In genomic region chr17:77892469-77893143, GRCh38 we compare ENCODE assay signal across 12 cellular contexts.
DNase-seq lines count a peak whose midpoint lies in the region; ATAC-seq, FAIRE-seq and TF ChIP-seq lines count a peak whose summit lies in the region.
"Had no signal": no experiment of that assay in that cellular context is flagged by ENCODE, and none has a peak within 500 bp of the region (broad histone marks: within the 10 kb centered on the region; RNA-seq: fewer than 3 reads in every experiment).

No MANE protein-coding gene starts in this region.

- H3K9ac ChIP-seq in K562 (ENCODE audit: insufficient read depth in 1 of 2, low read depth in 2 of 2, low read length in 2 of 2) = no peak overlapping the region

- CTCF ChIA-PET in K562 (lab: Yijun Ruan, JAX; ENCODE audit: low intra/inter-chr PET ratio) = interaction anchor here (0.6 kb wide), 1 partner anchor 122 kb away, joined by 3 read pairs; no protein-coding TSS in a partner anchor

- peak overlapping the region; percentile 28 for H3K4me3 Mint-ChIP-seq in nephron progenitor cell
- H3K4me3 Mint-ChIP-seq: T-helper 17 cell had no signal

- BruUV-seq in K562 (replicated peaks; lab: Mats Ljungman, UMichigan) = no TSS peak

- H3K4me2 ChIP-seq in K562 (ENCODE audit: insufficient read depth, low read length) = 0 out of 2 replicates have a peak overlapping the region, but pooled peaks have one; percentile 23

- in situ Hi-C loops in K562 (cut with MboI) = no loop called here

- peak; percentile 94 for FAIRE-seq in K562 (lab: Jason Lieb, UNC)

- peak overlapping the region; percentile 60; the same call in 1 of the 2 replicates for H2AFZ ChIP-seq in K562 (ENCODE audit: low read depth, low read length)

- POLR2A ChIA-PET in K562 (lab: Yijun Ruan, JAX) = interaction anchor here (0.6 to 1.3 kb wide), 3 partner anchors 12 to 121 kb away, joined by 3 to 5 read pairs (median 3); no protein-coding TSS in a partner anchor

- ATAC-seq in K562 = peak; percentile 90
- ATAC-seq in HG02938 (IDR thresholded peaks at IDR 0.05; ENCODE audit: unreplicated experiment) = no peak
- ATAC-seq: heart left ventricle, T-helper 17 cell had no signal

- H3K27me3 Mint-ChIP-seq in nephron progenitor cell (ENCODE audit: low read depth, poor library complexity) = peaks cover 40% of the 10 kb centered on the region
- H3K27me3 Mint-ChIP-seq: T-helper 17 cell had no signal

- TF ChIP-seq POLR2A in K562 (conservative IDR thresholded peaks at IDR 0.05) = no peak

- no peaks in the 10 kb centered on the region for H3K36me3 Mint-ChIP-seq in nephron progenitor cell (ENCODE audit: low read depth)

- no peak overlapping the region for H3K4me3 ChIP-seq in K562
- H3K4me3 ChIP-seq: heart left ventricle had no signal

- H4K20me1 ChIP-seq in K562 (replicated peaks; ENCODE audit: control insufficient read depth, insufficient read depth, low read length) = 0 out of 2 replicates have a peak, but pooled peaks cover 3% of the 10 kb centered on the region

- peaks cover 18 to 52% of the 10 kb centered on the region in 2 experiments; a peak in 4 of 5 replicates for H3K27me3 ChIP-seq in K562 (ENCODE audit: control insufficient read depth in 2 of 2, insufficient read depth in 2 of 2, low read length in 2 of 2)
- H3K27me3 ChIP-seq: heart left ventricle had no signal

- peak overlapping the region; percentile 25 for H3K27ac Mint-ChIP-seq in nephron progenitor cell
- H3K27ac Mint-ChIP-seq: T-helper 17 cell had no signal

- DNase-seq in NCI-H2196 (lab: John Stamatoyannopoulos, UW; ENCODE audit: unreplicated experiment) = peak; percentile 25
- DNase-seq in NCI-H2196 treated with DMSO at 0.1 percent for 48 hours (lab: John Stamatoyannopoulos, UW; ENCODE audit: unreplicated experiment) = no peak
- peak; percentile 10 for DNase-seq in HT-29 (ENCODE audit: low spot score)
- DNase-seq in K562 (ENCODE audit: extremely low read depth in 1 of 4, low spot score in 3 of 4) = peak; percentile 66 to 79 (median 76)
- DNase-seq in nephron progenitor cell = peak; percentile 69
- no peak for DNase-seq in occipital lobe (lab: John Stamatoyannopoulos, UW)
- DNase-seq in DMS79 (lab: John Stamatoyannopoulos, UW) = no peak
- DNase-seq: NCI-H187; stimulated activated naive CD4-positive, alpha-beta T cell treated with Interleukin-2 at 50 U/mL for 16 hours; T-helper 17 cell had no signal

- H3K9me3 Mint-ChIP-seq in nephron progenitor cell = no peaks in the 10 kb centered on the region

- H3K27ac ChIP-seq in K562 (ENCODE audit: extremely low read depth, low read depth, low read length) = no peak overlapping the region; the same call in 2 of the 3 replicates
- H3K27ac ChIP-seq: heart left ventricle had no signal

- no peak for TF ChIP-seq EP300 in K562 (IDR thresholded peaks at IDR 0.05; ENCODE audit: low read length)

- TF ChIP-seq CTCF in K562 (IDR thresholded peaks at IDR 0.05 in 2 of 3, conservative IDR thresholded peaks at IDR 0.05 in 1 of 3; ENCODE audit: insufficient read depth in 2 of 3, low read depth in 1 of 3, low read length in 3 of 3) (peak; percentile 73 to 95 (median 82)), nephron progenitor cell (IDR thresholded peaks at IDR 0.05) (peak; percentile 65)

- H3K79me2 ChIP-seq in K562 (ENCODE audit: control insufficient read depth, insufficient read depth, low read length) = no peaks in the 10 kb centered on the region

- intact Hi-C loops in K562 (cut with micrococcal nuclease) = no loop called here

- H3K4me1 ChIP-seq in K562 (replicated peaks in 1 of 2; ENCODE audit: control insufficient read depth in 2 of 2, insufficient read depth in 2 of 2, low read length in 2 of 2) = peaks cover 10 to 12% of the 10 kb centered on the region in 2 experiments

- TF ChIP-seq RAD21 in K562 (CRISPR knock-in tag; conservative IDR thresholded peaks at IDR 0.05 in 1 of 2, IDR thresholded peaks at IDR 0.05 in 1 of 2) = peak in 1 of 2 experiments; percentile 64; a peak in 3 of 4 replicates

- H3K9me3 ChIP-seq in K562 (replicated peaks; ENCODE audit: control insufficient read depth, insufficient read depth, low read depth, low read length) = no peaks in the 10 kb centered on the region
- H3K9me3 ChIP-seq: heart left ventricle had no signal

- WGBS in K562 (ENCODE audit: insufficient coverage, low coverage, missing lambda C conversion rate) = 39% methylated on average over 22 of the region's 22 CpGs

- H3K4me1 Mint-ChIP-seq in nephron progenitor cell = peaks cover 44% of the 10 kb centered on the region

- no peaks in the 10 kb centered on the region for H3K9me1 ChIP-seq in K562 (ENCODE audit: control insufficient read depth, insufficient read depth, low read length)

- no peaks in the 10 kb centered on the region for H3K36me3 ChIP-seq in K562 (ENCODE audit: control insufficient read depth, insufficient read depth, low read length)
- H3K36me3 ChIP-seq: heart left ventricle had no signal

TF ChIP-seq in K562, 482 proteins besides CTCF, POLR2A, EP300 and RAD21 (continues in another document):
- TF ChIP-seq SMC3 (conservative IDR thresholded peaks at IDR 0.05; ENCODE audit: insufficient read depth, low read depth, low read length) (peak; percentile 22; the same call in 1 of the 2 replicates), CTBP1 (IDR thresholded peaks at IDR 0.05; ENCODE audit: borderline replicate concordance) (peak; percentile 59), GABPB1 (CRISPR knock-in tag; IDR thresholded peaks at IDR 0.05) (0 out of 2 replicates have a peak, but pooled peaks have one; percentile 36), JUND (IDR thresholded peaks at IDR 0.05; ENCODE audit: borderline replicate concordance, low read depth, low read length) (peak; percentile 45; the same call in 1 of the 2 replicates), JUND (tag; IDR thresholded peaks at IDR 0.05; ENCODE audit: borderline replicate concordance, low read depth, low read length) (peak; percentile 15; the same call in 1 of the 3 replicates), NR2C2 (CRISPR knock-in tag; IDR thresholded peaks at IDR 0.05) (peak; percentile 83), NR2C2 (tag; IDR thresholded peaks at IDR 0.05) (peak; percentile 85), WHSC1 (IDR thresholded peaks at IDR 0.05; ENCODE audit: low read length) (no peak), ZNF398 (CRISPR knock-in tag; IDR thresholded peaks at IDR 0.05) (no peak), ZFP30 (CRISPR knock-in tag; IDR thresholded peaks at IDR 0.05; ENCODE audit: borderline replicate concordance) (no peak), ZBTB7A (IDR thresholded peaks at IDR 0.05; ENCODE audit: borderline replicate concordance, control insufficient read depth, low read depth, low read length) (peak; percentile 42; the same call in 1 of the 2 replicates), MAZ (CRISPR knock-in tag; conservative IDR thresholded peaks at IDR 0.05 in 1 of 2, IDR thresholded peaks at IDR 0.05 in 1 of 2) (peak in 1 of 2 experiments; percentile 27; a peak in 2 of 4 replicates)
- TF ChIP-seq, protein P1, sequence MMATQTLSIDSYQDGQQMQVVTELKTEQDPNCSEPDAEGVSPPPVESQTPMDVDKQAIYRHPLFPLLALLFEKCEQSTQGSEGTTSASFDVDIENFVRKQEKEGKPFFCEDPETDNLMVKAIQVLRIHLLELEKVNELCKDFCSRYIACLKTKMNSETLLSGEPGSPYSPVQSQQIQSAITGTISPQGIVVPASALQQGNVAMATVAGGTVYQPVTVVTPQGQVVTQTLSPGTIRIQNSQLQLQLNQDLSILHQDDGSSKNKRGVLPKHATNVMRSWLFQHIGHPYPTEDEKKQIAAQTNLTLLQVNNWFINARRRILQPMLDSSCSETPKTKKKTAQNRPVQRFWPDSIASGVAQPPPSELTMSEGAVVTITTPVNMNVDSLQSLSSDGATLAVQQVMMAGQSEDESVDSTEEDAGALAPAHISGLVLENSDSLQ (IDR thresholded peaks at IDR 0.05) = peak; percentile 80
- TF ChIP-seq, protein P2, sequence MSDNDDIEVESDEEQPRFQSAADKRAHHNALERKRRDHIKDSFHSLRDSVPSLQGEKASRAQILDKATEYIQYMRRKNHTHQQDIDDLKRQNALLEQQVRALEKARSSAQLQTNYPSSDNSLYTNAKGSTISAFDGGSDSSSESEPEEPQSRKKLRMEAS (CRISPR knock-in tag; IDR thresholded peaks at IDR 0.05) = 0 out of 2 replicates have a peak, but pooled peaks have one; percentile 25
- TF ChIP-seq, protein P3, sequence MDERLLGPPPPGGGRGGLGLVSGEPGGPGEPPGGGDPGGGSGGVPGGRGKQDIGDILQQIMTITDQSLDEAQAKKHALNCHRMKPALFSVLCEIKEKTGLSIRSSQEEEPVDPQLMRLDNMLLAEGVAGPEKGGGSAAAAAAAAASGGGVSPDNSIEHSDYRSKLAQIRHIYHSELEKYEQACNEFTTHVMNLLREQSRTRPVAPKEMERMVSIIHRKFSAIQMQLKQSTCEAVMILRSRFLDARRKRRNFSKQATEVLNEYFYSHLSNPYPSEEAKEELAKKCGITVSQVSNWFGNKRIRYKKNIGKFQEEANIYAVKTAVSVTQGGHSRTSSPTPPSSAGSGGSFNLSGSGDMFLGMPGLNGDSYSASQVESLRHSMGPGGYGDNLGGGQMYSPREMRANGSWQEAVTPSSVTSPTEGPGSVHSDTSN (CRISPR knock-in tag; IDR thresholded peaks at IDR 0.05; ENCODE audit: low read depth) = no peak
- TF ChIP-seq, protein P3 (tag; conservative IDR thresholded peaks at IDR 0.05; ENCODE audit: low read depth) = 0 out of 2 replicates have a peak, but pooled peaks have one; percentile 8

Comparison
In these comparisons a context has a peak if more than half of its experiments do, and no peak if none do; other contexts are left out.
1. DNase-seq: peak in NCI-H2196 (single experiment), HT-29 (single experiment), K562 (4 of 4) and nephron progenitor cell (single experiment); none in NCI-H2196 treated with DMSO at 0.1 percent for 48 hours (single experiment), occipital lobe (single experiment) and DMS79 (single experiment).